ENCODE assay signal across 1 cellular context in the genomic region with DNA sequence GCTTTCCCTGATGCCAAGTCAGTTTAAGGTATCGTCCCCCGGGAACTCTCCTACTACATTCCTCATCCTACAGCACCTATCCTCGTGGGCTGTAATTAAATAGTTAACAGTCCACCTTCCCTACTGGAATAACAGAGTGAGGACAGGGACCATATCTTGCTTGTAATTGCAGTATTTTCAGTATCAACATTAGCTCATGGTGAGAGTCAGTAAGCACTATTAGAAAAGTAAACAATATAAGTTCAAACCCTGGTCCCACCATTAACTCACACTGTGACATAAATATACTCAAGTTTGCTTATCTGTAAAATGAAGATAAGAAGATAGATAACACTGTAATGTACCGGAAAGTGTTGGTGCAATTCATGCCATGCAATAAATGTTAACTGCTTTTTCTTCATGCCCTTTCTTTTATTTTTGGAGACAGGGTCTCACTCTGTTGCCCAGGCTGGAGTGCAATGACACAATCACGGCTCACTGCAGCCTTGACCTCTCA.
TF ChIP-seq lines count a peak whose summit lies in the region.

No MANE protein-coding gene starts in this region.

TF ChIP-seq in HEK293, 187 proteins besides CTCF, POLR2A, EP300 and RAD21 (continued from another document):
- TF ChIP-seq, protein P1, sequence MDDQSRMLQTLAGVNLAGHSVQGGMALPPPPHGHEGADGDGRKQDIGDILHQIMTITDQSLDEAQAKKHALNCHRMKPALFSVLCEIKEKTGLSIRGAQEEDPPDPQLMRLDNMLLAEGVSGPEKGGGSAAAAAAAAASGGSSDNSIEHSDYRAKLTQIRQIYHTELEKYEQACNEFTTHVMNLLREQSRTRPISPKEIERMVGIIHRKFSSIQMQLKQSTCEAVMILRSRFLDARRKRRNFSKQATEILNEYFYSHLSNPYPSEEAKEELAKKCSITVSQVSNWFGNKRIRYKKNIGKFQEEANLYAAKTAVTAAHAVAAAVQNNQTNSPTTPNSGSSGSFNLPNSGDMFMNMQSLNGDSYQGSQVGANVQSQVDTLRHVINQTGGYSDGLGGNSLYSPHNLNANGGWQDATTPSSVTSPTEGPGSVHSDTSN (CRISPR knock-in tag; IDR thresholded peaks at IDR 0.05): no peak
- peak; percentile 89 for TF ChIP-seq ZXDB (tag by site-specific recombination; IDR thresholded peaks at IDR 0.05)
- TF ChIP-seq ZNF24 (tag by site-specific recombination; IDR thresholded peaks at IDR 0.05): no peak; the same call in 1 of the 2 replicates
TF ChIP-seq in HEK293: peak in this region for 33.
